ENCODE assay signal across 13 cellular contexts in genomic region chr2:223262946-223263345, GRCh38.
A peak's percentile ranks its signal among the peaks of the same experiment; 100 is the strongest.
DNase-seq lines count a peak whose midpoint lies in the region; ATAC-seq and TF ChIP-seq lines count a peak whose summit lies in the region.
"Had no signal": no experiment of that assay in that cellular context is flagged by ENCODE, and none has a peak within 500 bp of the region (broad histone marks: within the 10 kb centered on the region; RNA-seq: fewer than 3 reads in every experiment).

No MANE protein-coding gene starts in this region.

- no peaks in the 10 kb centered on the region for H3K4me1 ChIP-seq in heart left ventricle

- no peaks in the 10 kb centered on the region for H3K9me3 Mint-ChIP-seq in HFFc6
- peaks cover 0 to 5% of the 10 kb centered on the region in 2 donors for H3K9me3 Mint-ChIP-seq in stimulated activated naive CD8-positive, alpha-beta T cell treated with anti-CD3 and anti-CD28 coated beads, Interleukin-15, amount 100 ng/mL, for 72 hours

- peak overlapping the region; percentile 0; the same call in 1 of the 2 replicates for H3K4me3 Mint-ChIP-seq in HFFc6
- no peak overlapping the region for H3K4me3 Mint-ChIP-seq in stimulated activated naive CD8-positive, alpha-beta T cell treated with anti-CD3 and anti-CD28 coated beads, Interleukin-15, amount 100 ng/mL, for 72 hours
- H3K4me3 Mint-ChIP-seq: activated T-cell treated with anti-CD3 and anti-CD28 coated beads, Interleukin-2, amount 50 U/mL, for 72 hours had no signal

- TF ChIP-seq POLR2A in heart left ventricle (IDR thresholded peaks at IDR 0.05): no peak

- DNase-seq in AG08395 (ENCODE audit: low spot score) (peak; percentile 24), HFFc6 (peak; percentile 18), iris pigment epithelial cell (ENCODE audit: low read depth) (peak; percentile 3), T-helper 9 cell (no peak), NCI-H1417 treated with DMSO at 0.1 percent for 48 hours (lab: John Stamatoyannopoulos, UW) (no peak), heart left ventricle (no peak)
- no peak for DNase-seq in stimulated activated naive CD8-positive, alpha-beta T cell treated with anti-CD3 and anti-CD28 coated beads, Interleukin-15, amount 100 ng/mL, for 72 hours
- DNase-seq: activated CD4-positive, alpha-beta T cell treated with anti-CD3 and anti-CD28 coated beads for 4 hours; activated T-cell treated with anti-CD3 and anti-CD28 coated beads, Interleukin-2, amount 50 U/mL, for 72 hours; DMS79 treated with DMSO at 0.1 percent for 48 hours; NCI-H1105 treated with DMSO at 0.1 percent for 48 hours; NCI-H748 treated with DMSO at 0.1 percent for 48 hours had no signal

- H3K27ac ChIP-seq in heart left ventricle: no peak overlapping the region

- no peak for TF ChIP-seq CTCF in HFFc6 (IDR thresholded peaks at IDR 0.05)
- no peak for TF ChIP-seq CTCF in heart left ventricle (IDR thresholded peaks at IDR 0.05)

- peaks cover 21% of the 10 kb centered on the region for H3K4me1 Mint-ChIP-seq in HFFc6 (ENCODE audit: low read depth)
- no peaks in the 10 kb centered on the region for H3K4me1 Mint-ChIP-seq in stimulated activated naive CD8-positive, alpha-beta T cell treated with anti-CD3 and anti-CD28 coated beads, Interleukin-15, amount 100 ng/mL, for 72 hours

- H3K4me3 ChIP-seq in heart left ventricle: no peak overlapping the region

- intact Hi-C loops in heart left ventricle (cut with DNase I): no loop called here

- H3K27me3 ChIP-seq in heart left ventricle: peaks cover 0 to 3% (median 0%) of the 10 kb centered on the region in 9 donors

- WGBS in heart left ventricle, 4 donors: 40 to 51% (median 45%) methylated on average over 6 of the region's 6 CpGs

- H3K27ac Mint-ChIP-seq in HFFc6: no peak overlapping the region
- no peak overlapping the region for H3K27ac Mint-ChIP-seq in stimulated activated naive CD8-positive, alpha-beta T cell treated with anti-CD3 and anti-CD28 coated beads, Interleukin-15, amount 100 ng/mL, for 72 hours
- H3K27ac Mint-ChIP-seq: activated T-cell treated with anti-CD3 and anti-CD28 coated beads, Interleukin-2, amount 50 U/mL, for 72 hours had no signal

- H3K9me3 ChIP-seq in heart left ventricle: peaks cover 0 to 8% (median 0%) of the 10 kb centered on the region in 12 donors

- peak; percentile 96 for ATAC-seq in SK-N-SH treated with all-trans-retinoic acid at 6 μM for 48 hours
- ATAC-seq in stimulated activated naive CD8-positive, alpha-beta T cell treated with anti-CD3 and anti-CD28 coated beads, Interleukin-15, amount 100 ng/mL, for 72 hours: no peak
- no peak for ATAC-seq in heart left ventricle
- ATAC-seq: activated T-cell treated with anti-CD3 and anti-CD28 coated beads, Interleukin-2, amount 50 U/mL, for 72 hours had no signal

- H3K36me3 Mint-ChIP-seq in HFFc6 (ENCODE audit: low read depth): no peaks in the 10 kb centered on the region

- H3K27me3 Mint-ChIP-seq in HFFc6 (ENCODE audit: insufficient read depth): no peaks in the 10 kb centered on the region; the same call in 1 of the 2 replicates
- H3K27me3 Mint-ChIP-seq in stimulated activated naive CD8-positive, alpha-beta T cell treated with anti-CD3 and anti-CD28 coated beads, Interleukin-15, amount 100 ng/mL, for 72 hours: no peaks in the 10 kb centered on the region

- H3K36me3 ChIP-seq in heart left ventricle: no peaks in the 10 kb centered on the region

TF ChIP-seq in SK-N-SH treated with all-trans-retinoic acid at 6 μM for 48 hours, 23 proteins besides CTCF, POLR2A, EP300 and RAD21 (continues in another document):
- TF ChIP-seq POU6F1 (CRISPR knock-in tag; IDR thresholded peaks at IDR 0.05; ENCODE audit: borderline replicate concordance, low read depth): 0 out of 2 replicates have a peak, but pooled peaks have one; percentile 39
- peak; percentile 80 for TF ChIP-seq CREB5 (CRISPR knock-in tag; IDR thresholded peaks at IDR 0.05; ENCODE audit: low read depth)
- peak; percentile 37; the same call in 1 of the 2 replicates for TF ChIP-seq CSDC2 (CRISPR knock-in tag; IDR thresholded peaks at IDR 0.05)
- TF ChIP-seq ZNF70 (CRISPR knock-in tag; IDR thresholded peaks at IDR 0.05): no peak
- TF ChIP-seq RARB (CRISPR knock-in tag; IDR thresholded peaks at IDR 0.05): peak; percentile 58; the same call in 1 of the 2 replicates
- TF ChIP-seq ZC3H10 (CRISPR knock-in tag; IDR thresholded peaks at IDR 0.05): peak; percentile 60; the same call in 1 of the 2 replicates
- no peak for TF ChIP-seq ZFP30 (CRISPR knock-in tag; IDR thresholded peaks at IDR 0.05)
- TF ChIP-seq PATZ1 (CRISPR knock-in tag; IDR thresholded peaks at IDR 0.05; ENCODE audit: borderline replicate concordance): peak; percentile 46; the same call in 1 of the 2 replicates
- no peak for TF ChIP-seq PPARA (CRISPR knock-in tag; IDR thresholded peaks at IDR 0.05; ENCODE audit: borderline replicate concordance)
- peak; percentile 14; the same call in 1 of the 2 replicates for TF ChIP-seq TCF4 (CRISPR knock-in tag; IDR thresholded peaks at IDR 0.05; ENCODE audit: borderline replicate concordance)
- TF ChIP-seq ESRRG (CRISPR knock-in tag; IDR thresholded peaks at IDR 0.05): no peak
- no peak for TF ChIP-seq CSRNP3 (CRISPR knock-in tag; IDR thresholded peaks at IDR 0.05)
- TF ChIP-seq ZNF565 (CRISPR knock-in tag; conservative IDR thresholded peaks at IDR 0.05; ENCODE audit: low read depth): no peak
- TF ChIP-seq ARNTL (CRISPR knock-in tag; IDR thresholded peaks at IDR 0.05; ENCODE audit: borderline replicate concordance, low read depth): no peak
- TF ChIP-seq ZNF8 (CRISPR knock-in tag; IDR thresholded peaks at IDR 0.05): no peak

Comparison
In these comparisons a context has a peak if more than half of its experiments do, and no peak if none do; other contexts are left out.
1. DNase-seq: peak in AG08395 (single experiment), HFFc6 (single experiment) and iris pigment epithelial cell (single experiment); none in T-helper 9 cell (single experiment), NCI-H1417 treated with DMSO at 0.1 percent for 48 hours (single experiment), stimulated activated naive CD8-positive, alpha-beta T cell treated with anti-CD3 and anti-CD28 coated beads, Interleukin-15, amount 100 ng/mL, for 72 hours (0 of 2) and heart left ventricle (0 of 5).